Comparison of ENCODE assay signal across 8 cellular contexts in genomic region chr3:44761347-44762169, GRCh38. TPM values are rescaled to one million over a fixed set of nuclear protein-coding genes. Genes with fewer than 3 reads are reported as not detected.
A peak's percentile ranks its signal among the peaks of the same experiment; 100 is the strongest.
DNase-seq lines count a peak whose midpoint lies in the region; ATAC-seq and TF ChIP-seq lines count a peak whose summit lies in the region.

Gene KIAA1143 (minus strand): TSS chr3:44761619. CDS start chr3:44761602, 17 bp downstream.
A gene with protein sequence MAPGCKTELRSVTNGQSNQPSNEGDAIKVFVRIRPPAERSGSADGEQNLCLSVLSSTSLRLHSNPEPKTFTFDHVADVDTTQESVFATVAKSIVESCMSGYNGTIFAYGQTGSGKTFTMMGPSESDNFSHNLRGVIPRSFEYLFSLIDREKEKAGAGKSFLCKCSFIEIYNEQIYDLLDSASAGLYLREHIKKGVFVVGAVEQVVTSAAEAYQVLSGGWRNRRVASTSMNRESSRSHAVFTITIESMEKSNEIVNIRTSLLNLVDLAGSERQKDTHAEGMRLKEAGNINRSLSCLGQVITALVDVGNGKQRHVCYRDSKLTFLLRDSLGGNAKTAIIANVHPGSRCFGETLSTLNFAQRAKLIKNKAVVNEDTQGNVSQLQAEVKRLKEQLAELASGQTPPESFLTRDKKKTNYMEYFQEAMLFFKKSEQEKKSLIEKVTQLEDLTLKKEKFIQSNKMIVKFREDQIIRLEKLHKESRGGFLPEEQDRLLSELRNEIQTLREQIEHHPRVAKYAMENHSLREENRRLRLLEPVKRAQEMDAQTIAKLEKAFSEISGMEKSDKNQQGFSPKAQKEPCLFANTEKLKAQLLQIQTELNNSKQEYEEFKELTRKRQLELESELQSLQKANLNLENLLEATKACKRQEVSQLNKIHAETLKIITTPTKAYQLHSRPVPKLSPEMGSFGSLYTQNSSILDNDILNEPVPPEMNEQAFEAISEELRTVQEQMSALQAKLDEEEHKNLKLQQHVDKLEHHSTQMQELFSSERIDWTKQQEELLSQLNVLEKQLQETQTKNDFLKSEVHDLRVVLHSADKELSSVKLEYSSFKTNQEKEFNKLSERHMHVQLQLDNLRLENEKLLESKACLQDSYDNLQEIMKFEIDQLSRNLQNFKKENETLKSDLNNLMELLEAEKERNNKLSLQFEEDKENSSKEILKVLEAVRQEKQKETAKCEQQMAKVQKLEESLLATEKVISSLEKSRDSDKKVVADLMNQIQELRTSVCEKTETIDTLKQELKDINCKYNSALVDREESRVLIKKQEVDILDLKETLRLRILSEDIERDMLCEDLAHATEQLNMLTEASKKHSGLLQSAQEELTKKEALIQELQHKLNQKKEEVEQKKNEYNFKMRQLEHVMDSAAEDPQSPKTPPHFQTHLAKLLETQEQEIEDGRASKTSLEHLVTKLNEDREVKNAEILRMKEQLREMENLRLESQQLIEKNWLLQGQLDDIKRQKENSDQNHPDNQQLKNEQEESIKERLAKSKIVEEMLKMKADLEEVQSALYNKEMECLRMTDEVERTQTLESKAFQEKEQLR (N-terminal part only) (plus strand): TSS chr3:44761794. CDS start chr3:44761866, 72 bp downstream.

- no peaks in the 10 kb centered on the region for H3K36me3 ChIP-seq in BJ (ENCODE audit: control insufficient read depth, insufficient read depth, low read length)

- DNase-seq in BJ (ENCODE audit: low read depth) (peak; percentile 56), NCI-H526 (lab: John Stamatoyannopoulos, UW) (peak; percentile 91 to 97), cortex of kidney (lab: John Stamatoyannopoulos, UW) (peak; percentile 42), left kidney (ENCODE audit: low read depth, low spot score) (peak; percentile 98)
- peak; percentile 99 for DNase-seq in activated CD4-positive, alpha-beta T cell treated with anti-CD3 and anti-CD28 coated beads, Interleukin-2, amount 10 ng/mL, durations not matched to agents 24 days and 14 days
- DNase-seq in stimulated activated CD4-positive, alpha-beta T cell treated with anti-CD3 and anti-CD28 coated beads, Interleukin-2, amount 100 ng/mL, for 24 hours, result peak; percentile 99

- no peaks in the 10 kb centered on the region for H3K27me3 Mint-ChIP-seq in activated CD4-positive, alpha-beta T cell treated with anti-CD3 and anti-CD28 coated beads, Interleukin-2, amount 10 ng/mL, durations not matched to agents 24 days and 14 days

- H3K27ac Mint-ChIP-seq in activated CD4-positive, alpha-beta T cell treated with anti-CD3 and anti-CD28 coated beads, Interleukin-2, amount 10 ng/mL, durations not matched to agents 24 days and 14 days, result peak within 1 kb of the TSS; percentile 85

- peaks cover 31% of the 10 kb centered on the region for H3K9me3 Mint-ChIP-seq in activated CD4-positive, alpha-beta T cell treated with anti-CD3 and anti-CD28 coated beads, Interleukin-2, amount 10 ng/mL, durations not matched to agents 24 days and 14 days

- intact Hi-C loops in activated CD4-positive, alpha-beta T cell treated with anti-CD3 and anti-CD28 coated beads, Interleukin-2, amount 10 ng/mL, durations not matched to agents 24 days and 14 days (cut with micrococcal nuclease), result loop anchor here (1.0 to 10.0 kb wide), 8 partner anchors 32 to 1139 kb away; partner anchors contain the start of genes ABHD5, ANO10, EXOSC7 and TCAIM

- peaks cover 34% of the 10 kb centered on the region for H3K4me1 Mint-ChIP-seq in activated CD4-positive, alpha-beta T cell treated with anti-CD3 and anti-CD28 coated beads, Interleukin-2, amount 10 ng/mL, durations not matched to agents 24 days and 14 days

- POLR2A ChIA-PET in BJ (lab: Charles Lee), result interaction anchor here (0.6 to 0.9 kb wide), 2 partner anchors 189 to 207 kb away, joined by 3 to 5 read pairs; partner anchors contain the start of gene ZKSCAN7

- peak within 1 kb of the TSS; percentile 62 for H3K4me3 ChIP-seq in BJ (ENCODE audit: low read depth, low read length)

- H3K4me3 Mint-ChIP-seq in activated CD4-positive, alpha-beta T cell treated with anti-CD3 and anti-CD28 coated beads, Interleukin-2, amount 10 ng/mL, durations not matched to agents 24 days and 14 days, result peak within 1 kb of the TSS; percentile 97

- H3K27me3 ChIP-seq in BJ (ENCODE audit: control insufficient read depth, insufficient read depth, low read length), result no peaks in the 10 kb centered on the region

- peak; percentile 96 for ATAC-seq in GM19324 (IDR thresholded peaks at IDR 0.05; ENCODE audit: low FRiP score, unreplicated experiment)
- ATAC-seq in HG03469 (IDR thresholded peaks at IDR 0.05; ENCODE audit: unreplicated experiment), result peak; percentile 64

- CTCF ChIA-PET in BJ (lab: Yijun Ruan, JAX), result interaction anchor here (0.9 kb wide), 1 partner anchor 126 kb away, joined by 3 read pairs; no protein-coding TSS in a partner anchor

- no peak for TF ChIP-seq CTCF in BJ (IDR thresholded peaks at IDR 0.05; ENCODE audit: insufficient read depth, low read depth, low read length)

- peaks cover 73% of the 10 kb centered on the region for H3K36me3 Mint-ChIP-seq in activated CD4-positive, alpha-beta T cell treated with anti-CD3 and anti-CD28 coated beads, Interleukin-2, amount 10 ng/mL, durations not matched to agents 24 days and 14 days (ENCODE audit: low read depth)

RNA-seq across cellular contexts. Expression of gene KIAA1143, which starts in this region (rescaled TPM):
- 8.4 and 16.7 TPM in 2 replicates for polyA plus RNA-seq in BJ (2011; rRNA removed)
- polyA minus RNA-seq in BJ (2011; rRNA and poly(A)+ RNA removed), result 9.1 and 10.3 TPM in 2 replicates
- total RNA-seq in activated CD4-positive, alpha-beta T cell treated with anti-CD3 and anti-CD28 coated beads, Interleukin-2, amount 10 ng/mL, durations not matched to agents 24 days and 14 days, result 40.7 and 47.4 TPM in 2 replicates

RNA-seq across cellular contexts. Expression of the second gene that starts in this region (rescaled TPM):
- 2.0 and 4.0 TPM in 2 replicates for polyA plus RNA-seq in BJ (2011; rRNA removed)
- 2.3 and 2.6 TPM in 2 replicates for polyA minus RNA-seq in BJ (2011; rRNA and poly(A)+ RNA removed)
- total RNA-seq in activated CD4-positive, alpha-beta T cell treated with anti-CD3 and anti-CD28 coated beads, Interleukin-2, amount 10 ng/mL, durations not matched to agents 24 days and 14 days, result 26.5 and 28.3 TPM in 2 replicates

Comparison
In these comparisons a context has a peak if more than half of its experiments do, and no peak if none do; other contexts are left out.
1. Peak in every context shown above with its lines: DNase-seq, ATAC-seq and H3K4me3 ChIP-seq.
2. DNase-seq: peak in every context shown above with its lines; median percentile 99 in activated CD4-positive, alpha-beta T cell treated with anti-CD3 and anti-CD28 coated beads, Interleukin-2, amount 10 ng/mL, durations not matched to agents 24 days and 14 days; 99 in stimulated activated CD4-positive, alpha-beta T cell treated with anti-CD3 and anti-CD28 coated beads, Interleukin-2, amount 100 ng/mL, for 24 hours; 98 in left kidney; 94 in NCI-H526; 56 in BJ; 42 in cortex of kidney.